In genomic region chrX:136953867-136954787, GRCh38 we compare ENCODE assay signal across 8 cellular contexts.
DNase-seq lines count a peak whose midpoint lies in the region; ATAC-seq lines count a peak whose summit lies in the region.

No MANE protein-coding gene starts in this region.

- peaks cover 2% of the 10 kb centered on the region for H3K4me1 Mint-ChIP-seq in memory B cell
- no peaks in the 10 kb centered on the region for H3K4me1 Mint-ChIP-seq in stimulated activated effector memory CD8-positive, alpha-beta T cell treated with anti-CD3 and anti-CD28 coated beads, Interleukin-12 subunit alpha, Interleukin-12 subunit beta, amount 100 ng/mL, for 72 hours

- no peaks in the 10 kb centered on the region for H3K9me3 Mint-ChIP-seq in memory B cell
- no peaks in the 10 kb centered on the region for H3K9me3 Mint-ChIP-seq in stimulated activated effector memory CD8-positive, alpha-beta T cell treated with anti-CD3 and anti-CD28 coated beads, Interleukin-12 subunit alpha, Interleukin-12 subunit beta, amount 100 ng/mL, for 72 hours

- ATAC-seq in GM19043 (IDR thresholded peaks at IDR 0.05; ENCODE audit: low read depth, unreplicated experiment) (peak; percentile 94), HG03175 (IDR thresholded peaks at IDR 0.05; ENCODE audit: unreplicated experiment) (peak; percentile 95), memory B cell (ENCODE audit: low read depth) (peak; percentile 77)
- ATAC-seq in stimulated activated effector memory CD8-positive, alpha-beta T cell treated with anti-CD3 and anti-CD28 coated beads, Interleukin-12 subunit alpha, Interleukin-12 subunit beta, amount 100 ng/mL, for 72 hours = peak; percentile 75

- peaks cover 2% of the 10 kb centered on the region for H3K36me3 Mint-ChIP-seq in memory B cell
- no peaks in the 10 kb centered on the region for H3K36me3 Mint-ChIP-seq in stimulated activated effector memory CD8-positive, alpha-beta T cell treated with anti-CD3 and anti-CD28 coated beads, Interleukin-12 subunit alpha, Interleukin-12 subunit beta, amount 100 ng/mL, for 72 hours

- no peak overlapping the region for H3K4me3 Mint-ChIP-seq in memory B cell
- no peak overlapping the region for H3K4me3 Mint-ChIP-seq in stimulated activated effector memory CD8-positive, alpha-beta T cell treated with anti-CD3 and anti-CD28 coated beads, Interleukin-12 subunit alpha, Interleukin-12 subunit beta, amount 100 ng/mL, for 72 hours

- DNase-seq in CD1c-positive myeloid dendritic cell (ENCODE audit: extremely low spot score) (peak; percentile 66), NCI-H446 treated with DMSO at 0.1 percent for 48 hours (lab: John Stamatoyannopoulos, UW) (peak; percentile 11), dermis blood vessel endothelial cell (peak; percentile 76), memory B cell (ENCODE audit: low spot score in 2 of 2) (peak; percentile 11 to 23)
- peak; percentile 22 to 24 for DNase-seq in activated CD4-positive, alpha-beta T cell treated with anti-CD3 and anti-CD28 coated beads for 24 hours (ENCODE audit: low read depth in 2 of 2)
- DNase-seq in stimulated activated effector memory CD8-positive, alpha-beta T cell treated with anti-CD3 and anti-CD28 coated beads, Interleukin-12 subunit alpha, Interleukin-12 subunit beta, amount 100 ng/mL, for 72 hours (ENCODE audit: low spot score in 2 of 2) = peak; percentile 30 to 61

- H3K27me3 Mint-ChIP-seq in memory B cell = no peaks in the 10 kb centered on the region

- H3K27ac Mint-ChIP-seq in memory B cell = no peak overlapping the region
- no peak overlapping the region for H3K27ac Mint-ChIP-seq in stimulated activated effector memory CD8-positive, alpha-beta T cell treated with anti-CD3 and anti-CD28 coated beads, Interleukin-12 subunit alpha, Interleukin-12 subunit beta, amount 100 ng/mL, for 72 hours

Comparison
In these comparisons a context has a peak if more than half of its experiments do, and no peak if none do; other contexts are left out.
1. Peak in every context shown above with its lines: DNase-seq and ATAC-seq.
2. DNase-seq: peak in every context shown above with its lines; median percentile 76 in dermis blood vessel endothelial cell; 66 in CD1c-positive myeloid dendritic cell; 46 in stimulated activated effector memory CD8-positive, alpha-beta T cell treated with anti-CD3 and anti-CD28 coated beads, Interleukin-12 subunit alpha, Interleukin-12 subunit beta, amount 100 ng/mL, for 72 hours; 23 in activated CD4-positive, alpha-beta T cell treated with anti-CD3 and anti-CD28 coated beads for 24 hours; 17 in memory B cell; 11 in NCI-H446 treated with DMSO at 0.1 percent for 48 hours.